In the genomic region with DNA sequence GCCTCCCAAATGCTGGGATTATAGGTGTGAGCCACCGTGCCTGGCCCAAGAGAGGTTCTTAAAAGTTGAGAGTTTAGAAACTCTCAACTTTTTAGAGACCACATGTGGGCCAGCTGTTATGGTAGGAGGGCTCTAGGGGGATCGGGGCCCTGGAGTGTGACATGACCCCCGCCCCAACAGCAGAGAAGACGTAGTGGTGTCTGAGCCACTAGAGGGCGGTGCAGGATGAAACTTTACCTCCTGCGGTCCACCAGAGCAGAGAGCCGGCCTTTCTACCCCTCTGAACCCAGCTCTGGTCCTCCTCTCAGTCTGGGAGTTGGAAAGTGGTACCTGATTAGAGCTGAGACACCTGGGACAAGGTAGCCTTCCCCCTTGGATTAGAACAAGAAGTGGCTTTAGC, we compare ENCODE assay signal across 9 cellular contexts. TPM values are rescaled to one million over a fixed set of nuclear protein-coding genes. Genes with fewer than 3 reads are reported as not detected.
A peak's percentile ranks its signal among the peaks of the same experiment; 100 is the strongest.
DNase-seq lines count a peak whose midpoint lies in the region; ATAC-seq and TF ChIP-seq lines count a peak whose summit lies in the region.
"Had no signal": no experiment of that assay in that cellular context is flagged by ENCODE, and none has a peak within 500 bp of the region (broad histone marks: within the 10 kb centered on the region; RNA-seq: fewer than 3 reads in every experiment).

No MANE protein-coding gene starts in this region.

- no peak overlapping the region for H3K27ac ChIP-seq in gastrocnemius medialis

- H3K9ac ChIP-seq in adipocyte (ENCODE audit: low read length): no peak overlapping the region

- peak; percentile 67 to 81 for ATAC-seq in left cardiac atrium
- peak in 1 of 2 donors; percentile 23 for ATAC-seq in gastrocnemius medialis
- ATAC-seq in GM21529 (IDR thresholded peaks at IDR 0.05; ENCODE audit: unreplicated experiment): no peak
- no peak for ATAC-seq in HG03571 (IDR thresholded peaks at IDR 0.05; ENCODE audit: unreplicated experiment)

- H3K9me3 ChIP-seq in MG63 (no peaks in the 10 kb centered on the region), adipocyte (ENCODE audit: control insufficient read depth, low read length) (no peaks in the 10 kb centered on the region), gastrocnemius medialis (no peaks in the 10 kb centered on the region)

- peaks cover 74% of the 10 kb centered on the region for H3K36me3 ChIP-seq in MG63
- peaks cover 84% of the 10 kb centered on the region for H3K36me3 ChIP-seq in adipocyte (ENCODE audit: control insufficient read depth, insufficient read depth, low read length, severe bottlenecking)
- H3K36me3 ChIP-seq in gastrocnemius medialis: peaks cover 0 to 98% of the 10 kb centered on the region in 2 donors

- H3K4me1 ChIP-seq in adipocyte (ENCODE audit: control insufficient read depth, insufficient read depth, low read length) (no peaks in the 10 kb centered on the region), gastrocnemius medialis (no peaks in the 10 kb centered on the region)

- in situ Hi-C loops in SK-MEL-5 (cut with HindIII; ENCODE audit: low pct_unique_long_range_greater_than_20kb, low sequenced_read_pairs) (no loop called here), gastrocnemius medialis (cut with MboI; ENCODE audit: low sequenced_read_pairs in 4 of 4) (no loop called here)

- no peak for TF ChIP-seq POLR2A in gastrocnemius medialis (IDR thresholded peaks at IDR 0.05)

- DNase-seq in EL (peak; percentile 57), MG63 (peak; percentile 45), SK-MEL-5 (ENCODE audit: low read depth, low spot score) (peak; percentile 77), adipocyte (ENCODE audit: low read depth) (peak; percentile 84), left cardiac atrium (peak; percentile 63), gastrocnemius medialis (peak; percentile 8 to 29)

- H3K27me3 ChIP-seq in MG63 (no peaks in the 10 kb centered on the region), adipocyte (replicated peaks; ENCODE audit: control insufficient read depth, insufficient read depth, low read length) (no peaks in the 10 kb centered on the region), gastrocnemius medialis (no peaks in the 10 kb centered on the region)

- peak in 4 of 5 experiments; percentile 35 to 66 (median 54) for TF ChIP-seq CTCF in gastrocnemius medialis (IDR thresholded peaks at IDR 0.05 in 4 of 5, conservative IDR thresholded peaks at IDR 0.05 in 1 of 5)

- intact Hi-C loops in left cardiac atrium (cut with DNase I) (loop anchor here (1.0 to 2.0 kb wide), 2 partner anchors 40 kb away; no protein-coding TSS in a partner anchor), gastrocnemius medialis (cut with DNase I; ENCODE audit: low total_unique reads) (no loop called here)

- H3K4me3 ChIP-seq in MG63 (no peak overlapping the region), adipocyte (ENCODE audit: low read length) (no peak overlapping the region), gastrocnemius medialis (no peak overlapping the region)

RNA-seq across cellular contexts. Expression of a gene that starts 7.4 kb away (rescaled TPM):
- 53.3 and 59.4 TPM in 2 replicates for total RNA-seq in MG63 (2014; rRNA removed; shearing (Covaris generic); ENCODE audit: low replicate concordance)
- 39.3 and 46.2 TPM in 2 replicates for total RNA-seq in SK-MEL-5 (2014; rRNA removed; shearing (Covaris generic))
- 23.9 and 26.8 TPM in 2 replicates for polyA plus RNA-seq in SK-MEL-5 (2015; cell fraction: cytosol; rRNA removed)
- 1,929 and 2,020 TPM in 2 replicates for polyA plus RNA-seq in SK-MEL-5 (2015; cell fraction: nucleus; rRNA removed)
- 10 to 100 TPM; 62.6 to 66.3 TPM for total RNA-seq in left cardiac atrium
- total RNA-seq in gastrocnemius medialis: 10 to 100 TPM; 14.2 to 35.9 (median 27.8) TPM

RNA-seq across cellular contexts. Expression of a gene that starts 20.6 kb away (rescaled TPM):
- not detected in 2 replicates for total RNA-seq in MG63 (2014; rRNA removed; shearing (Covaris generic); ENCODE audit: low replicate concordance)
- not detected in 2 replicates for total RNA-seq in SK-MEL-5 (2014; rRNA removed; shearing (Covaris generic))
- not detected in 2 replicates for polyA plus RNA-seq in SK-MEL-5 (2015; cell fraction: cytosol; rRNA removed)
- not detected in 2 replicates for polyA plus RNA-seq in SK-MEL-5 (2015; cell fraction: nucleus; rRNA removed)
- total RNA-seq in left cardiac atrium: under 1 TPM; 0.47 to 0.62 TPM
- total RNA-seq in gastrocnemius medialis: under 1 TPM in 1 of 4 donors, not detected in 3; 0.87 TPM
- total RNA-seq: T-helper 2 cell treated with Interferon-gamma antibody and Interleukin-4, amounts not matched to agents 100 ng/mL and 5 ng/mL, for 36 hours had no signal

RNA-seq across cellular contexts. Expression of a gene that starts 37.0 kb away (rescaled TPM):
- total RNA-seq in MG63 (2014; rRNA removed; shearing (Covaris generic); ENCODE audit: low replicate concordance): 41.4 and 89.7 TPM in 2 replicates
- 27.0 and 37.4 TPM in 2 replicates for total RNA-seq in SK-MEL-5 (2014; rRNA removed; shearing (Covaris generic))
- 47.7 and 60.8 TPM in 2 replicates for polyA plus RNA-seq in SK-MEL-5 (2015; cell fraction: cytosol; rRNA removed)
- polyA plus RNA-seq in SK-MEL-5 (2015; cell fraction: nucleus; rRNA removed): 14.8 and 20.8 TPM in 2 replicates
- total RNA-seq in left cardiac atrium (10 to 100 TPM; 23.4 to 25.4 TPM), gastrocnemius medialis (10 to 100 TPM; 27.9 to 64.0 (median 41.5) TPM)

RNA-seq across cellular contexts. Expression of a gene that starts 59.3 kb away (rescaled TPM):
- 91.7 and 130 TPM in 2 replicates for total RNA-seq in MG63 (2014; rRNA removed; shearing (Covaris generic); ENCODE audit: low replicate concordance)
- total RNA-seq in SK-MEL-5 (2014; rRNA removed; shearing (Covaris generic)): 9.3 and 10.2 TPM in 2 replicates
- polyA plus RNA-seq in SK-MEL-5 (2015; cell fraction: cytosol; rRNA removed): 8.4 and 9.6 TPM in 2 replicates
- 6.3 and 20.2 TPM in 2 replicates for polyA plus RNA-seq in SK-MEL-5 (2015; cell fraction: nucleus; rRNA removed)
- total RNA-seq in left cardiac atrium (10 to 100 TPM; 50.5 to 54.0 TPM), gastrocnemius medialis (10 to 100 TPM; 40.5 to 76.9 (median 52.8) TPM)

Comparison
In these comparisons a context has a peak if more than half of its experiments do, and no peak if none do; other contexts are left out.
1. DNase-seq: peak in every context shown above with its lines; median percentile 84 in adipocyte; 77 in SK-MEL-5; 63 in left cardiac atrium; 57 in EL; 45 in MG63; 18 in gastrocnemius medialis.
2. ATAC-seq: peak in left cardiac atrium (2 of 2); none in GM21529 (single experiment) and HG03571 (single experiment).